In genomic region chr11:124673333-124674167, GRCh38 we compare ENCODE assay signal across 8 cellular contexts. TPM values are rescaled to one million over a fixed set of nuclear protein-coding genes. Genes with fewer than 3 reads are reported as not detected.
A peak's percentile ranks its signal among the peaks of the same experiment; 100 is the strongest.
DNase-seq lines count a peak whose midpoint lies in the region; ATAC-seq and TF ChIP-seq lines count a peak whose summit lies in the region.

A gene with protein sequence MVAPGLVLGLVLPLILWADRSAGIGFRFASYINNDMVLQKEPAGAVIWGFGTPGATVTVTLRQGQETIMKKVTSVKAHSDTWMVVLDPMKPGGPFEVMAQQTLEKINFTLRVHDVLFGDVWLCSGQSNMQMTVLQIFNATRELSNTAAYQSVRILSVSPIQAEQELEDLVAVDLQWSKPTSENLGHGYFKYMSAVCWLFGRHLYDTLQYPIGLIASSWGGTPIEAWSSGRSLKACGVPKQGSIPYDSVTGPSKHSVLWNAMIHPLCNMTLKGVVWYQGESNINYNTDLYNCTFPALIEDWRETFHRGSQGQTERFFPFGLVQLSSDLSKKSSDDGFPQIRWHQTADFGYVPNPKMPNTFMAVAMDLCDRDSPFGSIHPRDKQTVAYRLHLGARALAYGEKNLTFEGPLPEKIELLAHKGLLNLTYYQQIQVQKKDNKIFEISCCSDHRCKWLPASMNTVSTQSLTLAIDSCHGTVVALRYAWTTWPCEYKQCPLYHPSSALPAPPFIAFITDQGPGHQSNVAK (minus strand): TSS chr11:124673739. CDS start chr11:124673708, 31 bp downstream.
TSS of gene SPA17 (plus strand) at chr11:124673904. CDS start at chr11:124675265, 1,361 bp downstream.

- no peak for TF ChIP-seq CTCF in fibroblast of the aortic adventitia (IDR thresholded peaks at IDR 0.05; ENCODE audit: insufficient read depth, low read length)

- H3K4me3 ChIP-seq in fibroblast of the aortic adventitia (ENCODE audit: low read depth, low read length): peak within 1 kb of the TSS; percentile 81

- peak within 1 kb of the TSS; percentile 76 to 92 for H3K27ac Mint-ChIP-seq in natural killer cell treated with Interleukin-12 subunit alpha and Interleukin-12 subunit beta and Interleukin-15 and Interleukin-18, amount 100 ng/mL, for 72 hours

- peak within 1 kb of the TSS; percentile 81 for H3K4me3 Mint-ChIP-seq in natural killer cell treated with Interleukin-12 subunit alpha and Interleukin-12 subunit beta and Interleukin-15 and Interleukin-18, amount 100 ng/mL, for 72 hours

- H3K4me1 Mint-ChIP-seq in natural killer cell treated with Interleukin-12 subunit alpha and Interleukin-12 subunit beta and Interleukin-15 and Interleukin-18, amount 100 ng/mL, for 72 hours (ENCODE audit: low read depth in 2 of 2): peaks cover 12 to 23% of the 10 kb centered on the region in 2 donors

- H3K9me3 Mint-ChIP-seq in natural killer cell treated with Interleukin-12 subunit alpha and Interleukin-12 subunit beta and Interleukin-15 and Interleukin-18, amount 100 ng/mL, for 72 hours: no peaks in the 10 kb centered on the region

- H3K27me3 Mint-ChIP-seq in natural killer cell treated with Interleukin-12 subunit alpha and Interleukin-12 subunit beta and Interleukin-15 and Interleukin-18, amount 100 ng/mL, for 72 hours: peaks cover 0 to 9% of the 10 kb centered on the region in 2 donors

- DNase-seq in EH (ENCODE audit: low read depth) (peak; percentile 96), Kasumi-1 (lab: John Stamatoyannopoulos, UW) (peak; percentile 86 to 88), SHP77 (lab: John Stamatoyannopoulos, UW) (peak; percentile 85 to 91), activated gamma-delta T cell (lab: John Stamatoyannopoulos, UW) (peak; percentile 62), fibroblast of the aortic adventitia (ENCODE audit: low read depth) (peak; percentile 97)
- peak; percentile 92 for DNase-seq in natural killer cell treated with Interleukin-12 subunit alpha and Interleukin-12 subunit beta and Interleukin-15 and Interleukin-18, amount 100 ng/mL, for 72 hours (ENCODE audit: low spot score)
- peak; percentile 83 for DNase-seq in stimulated activated naive CD4-positive, alpha-beta T cell treated with Interleukin-2 at 50 U/mL for 16 hours (lab: John Stamatoyannopoulos, UW)

- H3K36me3 Mint-ChIP-seq in natural killer cell treated with Interleukin-12 subunit alpha and Interleukin-12 subunit beta and Interleukin-15 and Interleukin-18, amount 100 ng/mL, for 72 hours: no peaks in the 10 kb centered on the region

- peak; percentile 89 for ATAC-seq in GM21825 (IDR thresholded peaks at IDR 0.05; ENCODE audit: unreplicated experiment)
- ATAC-seq in natural killer cell treated with Interleukin-12 subunit alpha and Interleukin-12 subunit beta and Interleukin-15 and Interleukin-18, amount 100 ng/mL, for 72 hours: peak; percentile 97 to 98

RNA-seq across cellular contexts. Expression of the first gene that starts in this region (rescaled TPM):
- 14.6 and 15.1 TPM in 2 replicates for total RNA-seq in fibroblast of the aortic adventitia (ENCODE audit: low replicate concordance)
- 1 to 10 TPM; 1.8 to 2.4 TPM for total RNA-seq in natural killer cell treated with Interleukin-12 subunit alpha and Interleukin-12 subunit beta and Interleukin-15 and Interleukin-18, amount 100 ng/mL, for 72 hours

RNA-seq across cellular contexts. Expression of gene SPA17, which starts in this region (rescaled TPM):
- 3.9 and 9.1 TPM in 2 replicates for total RNA-seq in fibroblast of the aortic adventitia (ENCODE audit: low replicate concordance)
- 1 to 10 TPM; 1.1 to 1.8 TPM for total RNA-seq in natural killer cell treated with Interleukin-12 subunit alpha and Interleukin-12 subunit beta and Interleukin-15 and Interleukin-18, amount 100 ng/mL, for 72 hours

Comparison
In these comparisons a context has a peak if more than half of its experiments do, and no peak if none do; other contexts are left out.
1. Peak in every context shown above with its lines: DNase-seq, ATAC-seq and H3K4me3 ChIP-seq.